In the genomic region with DNA sequence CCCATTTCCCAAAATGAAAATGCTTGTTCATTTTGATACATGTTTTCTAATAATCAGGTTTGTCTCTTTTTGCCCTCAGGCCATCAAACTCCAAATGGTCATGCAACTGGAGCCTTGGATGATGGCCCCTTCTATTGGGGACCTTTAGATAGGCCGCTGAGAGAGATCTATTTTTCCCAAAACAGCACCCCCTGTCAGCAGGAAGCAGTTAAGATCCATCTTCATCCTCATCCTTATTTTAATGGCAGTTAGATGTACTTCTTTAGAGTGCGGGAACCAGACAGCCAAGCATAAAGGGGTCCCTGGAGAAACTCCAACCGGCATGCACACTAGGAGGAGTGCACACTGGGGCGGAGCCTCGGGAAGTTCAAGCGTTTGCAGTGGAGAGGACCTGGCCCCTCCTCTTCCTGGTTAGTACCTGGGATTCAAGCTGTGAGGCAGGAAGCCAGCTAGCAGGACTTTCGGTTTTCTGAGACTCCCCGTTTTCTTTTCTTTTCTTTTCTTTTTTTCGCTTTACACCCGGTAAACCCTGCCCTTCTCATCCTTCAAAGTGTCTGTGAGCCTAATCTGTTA, we compare ENCODE assay signal across 1 cellular context.
TF ChIP-seq lines count a peak whose summit lies in the region.

No MANE protein-coding gene starts in this region.

TF ChIP-seq in SK-N-SH treated with all-trans-retinoic acid at 6 μM for 48 hours, 23 proteins besides CTCF, POLR2A, EP300 and RAD21 (continued from another document):
- TF ChIP-seq, protein P1, sequence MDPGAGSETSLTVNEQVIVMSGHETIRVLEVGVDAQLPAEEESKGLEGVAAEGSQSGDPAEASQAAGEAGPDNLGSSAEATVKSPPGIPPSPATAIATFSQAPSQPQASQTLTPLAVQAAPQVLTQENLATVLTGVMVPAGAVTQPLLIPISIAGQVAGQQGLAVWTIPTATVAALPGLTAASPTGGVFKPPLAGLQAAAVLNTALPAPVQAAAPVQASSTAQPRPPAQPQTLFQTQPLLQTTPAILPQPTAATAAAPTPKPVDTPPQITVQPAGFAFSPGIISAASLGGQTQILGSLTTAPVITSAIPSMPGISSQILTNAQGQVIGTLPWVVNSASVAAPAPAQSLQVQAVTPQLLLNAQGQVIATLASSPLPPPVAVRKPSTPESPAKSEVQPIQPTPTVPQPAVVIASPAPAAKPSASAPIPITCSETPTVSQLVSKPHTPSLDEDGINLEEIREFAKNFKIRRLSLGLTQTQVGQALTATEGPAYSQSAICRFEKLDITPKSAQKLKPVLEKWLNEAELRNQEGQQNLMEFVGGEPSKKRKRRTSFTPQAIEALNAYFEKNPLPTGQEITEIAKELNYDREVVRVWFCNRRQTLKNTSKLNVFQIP (CRISPR knock-in tag; IDR thresholded peaks at IDR 0.05; ENCODE audit: borderline replicate concordance, low read depth): no peak
- no peak for TF ChIP-seq ARNTL (CRISPR knock-in tag; IDR thresholded peaks at IDR 0.05; ENCODE audit: borderline replicate concordance, low read depth)
